In the genomic region with DNA sequence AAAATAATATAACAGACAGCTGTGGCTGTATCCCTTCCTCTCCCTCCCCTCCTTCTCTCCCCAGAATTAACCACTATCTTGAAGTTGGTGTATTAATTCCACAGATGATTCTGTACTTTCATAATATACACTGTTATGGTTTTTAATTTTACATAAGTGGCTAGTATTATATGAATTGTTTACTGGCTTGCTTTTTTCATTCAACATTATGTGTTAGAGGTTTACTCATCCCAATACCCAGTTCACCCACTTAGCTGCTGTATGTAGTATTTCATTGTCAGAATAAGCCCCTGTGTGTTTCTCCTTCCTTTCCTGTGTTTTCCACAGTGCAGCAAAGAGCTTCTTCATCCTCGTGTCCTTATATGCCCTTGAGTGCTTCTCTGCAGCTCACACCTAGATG, we compare ENCODE assay signal across 17 cellular contexts.
A peak's percentile ranks its signal among the peaks of the same experiment; 100 is the strongest.
DNase-seq lines count a peak whose midpoint lies in the region; ATAC-seq and TF ChIP-seq lines count a peak whose summit lies in the region.
"Had no signal": no experiment of that assay in that cellular context is flagged by ENCODE, and none has a peak within 500 bp of the region (broad histone marks: within the 10 kb centered on the region; RNA-seq: fewer than 3 reads in every experiment).

No MANE protein-coding gene starts in this region.

- peak overlapping the region in 7 of 10 donors; percentile 64 to 88 (median 74) for H3K27ac ChIP-seq in heart right ventricle
- H3K27ac ChIP-seq in right cardiac atrium (ENCODE audit: low read length), result no peak overlapping the region

- peaks cover 0 to 50% (median 26%) of the 10 kb centered on the region in 9 donors for H3K4me1 ChIP-seq in heart right ventricle
- peaks cover 8% of the 10 kb centered on the region for H3K4me1 ChIP-seq in right cardiac atrium (ENCODE audit: control insufficient read depth, insufficient read depth, low read length)
- H3K4me1 ChIP-seq: BE2C had no signal

- peak overlapping the region in 1 of 4 donors; percentile 5 for H3K4me3 Mint-ChIP-seq in IgD-negative memory B cell
- H3K4me3 Mint-ChIP-seq: CD4-positive, CD25-positive, alpha-beta regulatory T cell; CD8-positive, alpha-beta memory T cell; GM23338 had no signal

- peak overlapping the region in 2 of 3 donors; percentile 23 to 49 for H3K27ac Mint-ChIP-seq in IgD-negative memory B cell
- H3K27ac Mint-ChIP-seq: CD4-positive, CD25-positive, alpha-beta regulatory T cell; CD8-positive, alpha-beta memory T cell; GM23338 had no signal

- ATAC-seq in heart right ventricle (no peak), right cardiac atrium (no peak), HG02885 (IDR thresholded peaks at IDR 0.05; ENCODE audit: poor library complexity, unreplicated experiment) (no peak)
- ATAC-seq: GM23338 had no signal

- peaks cover 3 to 16% (median 15%) of the 10 kb centered on the region in 3 donors for H3K9me3 Mint-ChIP-seq in IgD-negative memory B cell

- no peak for DNase-seq in heart right ventricle
- no peak for DNase-seq in right cardiac atrium
- peak; percentile 3 for DNase-seq in iPS-NIHi7 (ENCODE audit: extremely low spot score)
- DNase-seq in SW480 (ENCODE audit: low spot score), result no peak
- DNase-seq: ACHN; BE2C; C1 segment of cervical spinal cord; CD4-positive, CD25-positive, alpha-beta regulatory T cell; CD8-positive, alpha-beta memory T cell; COR-L47; DMS 273 treated with DMSO at 0.1 percent for 48 hours; GDM1; HCEC 1CT; IMR-90 had no signal

- H3K4me1 Mint-ChIP-seq in IgD-negative memory B cell, result peaks cover 19 to 45% (median 35%) of the 10 kb centered on the region in 3 donors
- H3K4me1 Mint-ChIP-seq: CD8-positive, alpha-beta memory T cell had no signal

- no peaks in the 10 kb centered on the region for H3K27me3 ChIP-seq in heart right ventricle
- no peaks in the 10 kb centered on the region for H3K27me3 ChIP-seq in right cardiac atrium (ENCODE audit: control insufficient read depth, insufficient read depth)
- H3K27me3 ChIP-seq: BE2C had no signal

- intact Hi-C loops in heart right ventricle (cut with DNase I) (no loop called here), right cardiac atrium (cut with DNase I) (no loop called here)

- H3K9me3 ChIP-seq in heart right ventricle, result peaks cover 0 to 29% (median 2%) of the 10 kb centered on the region in 11 donors
- H3K9me3 ChIP-seq in right cardiac atrium (ENCODE audit: control insufficient read depth, low read length), result no peaks in the 10 kb centered on the region
- H3K9me3 ChIP-seq: BE2C had no signal

- H3K4me3 ChIP-seq in heart right ventricle (no peak overlapping the region), right cardiac atrium (ENCODE audit: low read length) (no peak overlapping the region)
- H3K4me3 ChIP-seq: GM23338 had no signal

- no peaks in the 10 kb centered on the region for H3K27me3 Mint-ChIP-seq in IgD-negative memory B cell

- no peaks in the 10 kb centered on the region for H3K36me3 ChIP-seq in heart right ventricle

- no peak for TF ChIP-seq CTCF in heart right ventricle (IDR thresholded peaks at IDR 0.05)

- 44 to 50% methylated on average over 1 of the region's 1 CpG for WGBS in heart right ventricle, 2 donors
- WGBS in right cardiac atrium, result 57% methylated on average over 1 of the region's 1 CpG

- H3K36me3 Mint-ChIP-seq in IgD-negative memory B cell, result peaks cover 5% of the 10 kb centered on the region
- H3K36me3 Mint-ChIP-seq: CD4-positive, CD25-positive, alpha-beta regulatory T cell had no signal
